In genomic region chr17:1056761-1057160, GRCh38 we compare ENCODE assay signal across 19 cellular contexts. TPM values are rescaled to one million over a fixed set of nuclear protein-coding genes. Genes with fewer than 3 reads are reported as not detected.
DNase-seq lines count a peak whose midpoint lies in the region; ATAC-seq and TF ChIP-seq lines count a peak whose summit lies in the region.
"Had no signal": no experiment of that assay in that cellular context is flagged by ENCODE, and none has a peak within 500 bp of the region (broad histone marks: within the 10 kb centered on the region; RNA-seq: fewer than 3 reads in every experiment).

No MANE protein-coding gene starts in this region.

- peaks cover 0 to 1% (median 0%) of the 10 kb centered on the region in 3 donors for H3K27me3 Mint-ChIP-seq in CD14-positive monocyte (ENCODE audit: low read depth in 3 of 3)
- H3K27me3 Mint-ChIP-seq in activated naive CD8-positive, alpha-beta T cell treated with anti-CD3 and anti-CD28 coated beads, Interleukin-2, amount 10 ng/mL, durations not matched to agents 7 days and 5 days = no peaks in the 10 kb centered on the region
- H3K27me3 Mint-ChIP-seq in activated T-cell treated with anti-CD3 and anti-CD28 coated beads, Interleukin-2, amount 50 U/mL, for 4 hours (ENCODE audit: low read depth) = no peaks in the 10 kb centered on the region
- H3K27me3 Mint-ChIP-seq: activated naive CD4-positive, alpha-beta T cell treated with anti-CD3 and anti-CD28 coated beads, Interleukin-2, amount 10 ng/mL, durations not matched to agents 7 days and 5 days; naive thymus-derived CD4-positive, alpha-beta T cell had no signal

- H3K14ac ChIP-seq in mesenchymal stem cell (ENCODE audit: low read length in 2 of 2) = no peak overlapping the region

- WGBS in mesenchymal stem cell = 87% methylated on average over 10 of the region's 10 CpGs

- intact Hi-C loops in CD14-positive monocyte (cut with micrococcal nuclease) = loop anchor here in 1 of 2 donors (10.0 kb wide), 1 partner anchor 52 kb away; no protein-coding TSS in a partner anchor

- no peak overlapping the region for H3K23ac ChIP-seq in mesenchymal stem cell (ENCODE audit: low read length in 2 of 2)

- peaks cover 58 to 85% of the 10 kb centered on the region in 2 donors for H3K36me3 Mint-ChIP-seq in CD14-positive monocyte
- H3K36me3 Mint-ChIP-seq in activated naive CD8-positive, alpha-beta T cell treated with anti-CD3 and anti-CD28 coated beads, Interleukin-2, amount 10 ng/mL, durations not matched to agents 7 days and 5 days = peaks cover 20% of the 10 kb centered on the region
- peaks cover 22% of the 10 kb centered on the region for H3K36me3 Mint-ChIP-seq in activated T-cell treated with anti-CD3 and anti-CD28 coated beads, Interleukin-2, amount 50 U/mL, for 4 hours (ENCODE audit: insufficient read depth)

- no peak overlapping the region for H3K4me3 ChIP-seq in mesenchymal stem cell (ENCODE audit: insufficient read depth in 1 of 2, low read depth in 1 of 2, low read length in 2 of 2)
- H3K4me3 ChIP-seq in effector memory CD4-positive, alpha-beta T cell (ENCODE audit: insufficient read depth, low read depth, low read length, poor library complexity, severe bottlenecking) = no peak overlapping the region
- H3K4me3 ChIP-seq: body of pancreas, dorsolateral prefrontal cortex, K562, lung, smooth muscle cell had no signal

- peaks cover 67 to 79% of the 10 kb centered on the region in 2 experiments for H3K36me3 ChIP-seq in mesenchymal stem cell (ENCODE audit: control insufficient read depth in 1 of 2, insufficient read depth in 2 of 2, low read depth in 1 of 2, low read length in 2 of 2)
- H3K36me3 ChIP-seq in effector memory CD4-positive, alpha-beta T cell (ENCODE audit: control insufficient read depth, insufficient read depth, low read length) = peaks cover 57% of the 10 kb centered on the region

- H3K27me3 ChIP-seq in mesenchymal stem cell (ENCODE audit: control insufficient read depth in 1 of 2, insufficient read depth in 1 of 2, low read length in 2 of 2) = no peaks in the 10 kb centered on the region
- H3K27me3 ChIP-seq in effector memory CD4-positive, alpha-beta T cell (replicated peaks; ENCODE audit: control insufficient read depth, insufficient read depth, low read length, poor library complexity, severe bottlenecking) = no peaks in the 10 kb centered on the region
- H3K27me3 ChIP-seq: body of pancreas had no signal

- H3K18ac ChIP-seq in mesenchymal stem cell (ENCODE audit: low read depth in 1 of 2, low read length in 2 of 2) = no peak overlapping the region

- no peak overlapping the region for H2BK15ac ChIP-seq in mesenchymal stem cell (ENCODE audit: low read depth, poor library complexity, severe bottlenecking)

- no peak overlapping the region for H2BK12ac ChIP-seq in mesenchymal stem cell (ENCODE audit: low read length in 2 of 2)

- no peaks in the 10 kb centered on the region for H3K9me3 Mint-ChIP-seq in CD14-positive monocyte
- no peaks in the 10 kb centered on the region for H3K9me3 Mint-ChIP-seq in activated naive CD8-positive, alpha-beta T cell treated with anti-CD3 and anti-CD28 coated beads, Interleukin-2, amount 10 ng/mL, durations not matched to agents 7 days and 5 days
- no peaks in the 10 kb centered on the region for H3K9me3 Mint-ChIP-seq in activated T-cell treated with anti-CD3 and anti-CD28 coated beads, Interleukin-2, amount 50 U/mL, for 4 hours
- H3K9me3 Mint-ChIP-seq: activated naive CD4-positive, alpha-beta T cell treated with anti-CD3 and anti-CD28 coated beads, Interleukin-2, amount 10 ng/mL, durations not matched to agents 7 days and 5 days; HFFc6 had no signal

- H3K4me1 Mint-ChIP-seq in CD14-positive monocyte = peaks cover 6% of the 10 kb centered on the region
- no peaks in the 10 kb centered on the region for H3K4me1 Mint-ChIP-seq in activated naive CD8-positive, alpha-beta T cell treated with anti-CD3 and anti-CD28 coated beads, Interleukin-2, amount 10 ng/mL, durations not matched to agents 7 days and 5 days
- no peaks in the 10 kb centered on the region for H3K4me1 Mint-ChIP-seq in activated T-cell treated with anti-CD3 and anti-CD28 coated beads, Interleukin-2, amount 50 U/mL, for 4 hours (ENCODE audit: low read depth)
- H3K4me1 Mint-ChIP-seq: activated naive CD4-positive, alpha-beta T cell treated with anti-CD3 and anti-CD28 coated beads, Interleukin-2, amount 10 ng/mL, durations not matched to agents 7 days and 5 days had no signal

- no peak overlapping the region for H4K8ac ChIP-seq in mesenchymal stem cell (ENCODE audit: low read length)

- peak overlapping the region; percentile 33 for H3K9ac ChIP-seq in mesenchymal stem cell (ENCODE audit: low read length)

- peaks cover 7% of the 10 kb centered on the region for H3K4me1 ChIP-seq in mesenchymal stem cell (ENCODE audit: control insufficient read depth, insufficient read depth, low read depth, low read length)
- H3K4me1 ChIP-seq in effector memory CD4-positive, alpha-beta T cell (ENCODE audit: control insufficient read depth, insufficient read depth, low read length, poor library complexity, severe bottlenecking) = no peaks in the 10 kb centered on the region

- no peak for TF ChIP-seq CTCF in CD14-positive monocyte (IDR thresholded peaks at IDR 0.05)

- no peak overlapping the region for H3K4me2 ChIP-seq in mesenchymal stem cell (ENCODE audit: low read length, poor library complexity, severe bottlenecking)
- H3K4me2 ChIP-seq: smooth muscle cell had no signal

- no peak for ATAC-seq in activated naive CD8-positive, alpha-beta T cell treated with anti-CD3 and anti-CD28 coated beads, Interleukin-2, amount 10 ng/mL, durations not matched to agents 7 days and 5 days (ENCODE audit: low read depth)
- no peak for ATAC-seq in activated T-cell treated with anti-CD3 and anti-CD28 coated beads, Interleukin-2, amount 50 U/mL, for 4 hours

- no peak overlapping the region for H2AFZ ChIP-seq in mesenchymal stem cell (ENCODE audit: low read depth, low read length)

- H4K91ac ChIP-seq in mesenchymal stem cell (ENCODE audit: low read length) = no peak overlapping the region

- no peak overlapping the region for H2BK120ac ChIP-seq in mesenchymal stem cell (ENCODE audit: low read depth, low read length)

- peaks cover 20% of the 10 kb centered on the region for H3K79me1 ChIP-seq in mesenchymal stem cell (replicated peaks; ENCODE audit: low read length, poor library complexity, severe bottlenecking)

- H3K27ac ChIP-seq in mesenchymal stem cell (ENCODE audit: low read length, poor library complexity, severe bottlenecking) = no peak overlapping the region
- H3K27ac ChIP-seq in effector memory CD4-positive, alpha-beta T cell (ENCODE audit: insufficient read depth, low read length, poor library complexity, severe bottlenecking) = no peak overlapping the region
- H3K27ac ChIP-seq: body of pancreas had no signal

- no peak overlapping the region for H2AK5ac ChIP-seq in mesenchymal stem cell (ENCODE audit: low read length, severe bottlenecking)

- H3K9me3 ChIP-seq in mesenchymal stem cell (ENCODE audit: control insufficient read depth, low read length) = no peaks in the 10 kb centered on the region
- H3K9me3 ChIP-seq in effector memory CD4-positive, alpha-beta T cell (ENCODE audit: control insufficient read depth, low read length) = no peaks in the 10 kb centered on the region
- H3K9me3 ChIP-seq: body of pancreas had no signal

- H2BK5ac ChIP-seq in mesenchymal stem cell (ENCODE audit: low read depth, low read length, poor library complexity, severe bottlenecking) = no peak overlapping the region

- peak overlapping the region in 4 of 7 donors; percentile 45 to 74 (median 60) for H3K27ac Mint-ChIP-seq in CD14-positive monocyte
- peak overlapping the region; percentile 14 for H3K27ac Mint-ChIP-seq in activated naive CD8-positive, alpha-beta T cell treated with anti-CD3 and anti-CD28 coated beads, Interleukin-2, amount 10 ng/mL, durations not matched to agents 7 days and 5 days
- H3K27ac Mint-ChIP-seq: HFFc6 had no signal

- POLR2A ChIA-PET in activated naive CD8-positive, alpha-beta T cell treated with anti-CD3 and anti-CD28 coated beads, Interleukin-2, amount 10 ng/mL, durations not matched to agents 7 days and 5 days (lab: Charles Lee) = interaction anchor here (0.7 to 1.0 kb wide), 2 partner anchors 31 to 60 kb away, joined by 3 to 4 read pairs; partner anchors contain the start of gene TIMM22

- DNase-seq in CD14-positive monocyte (ENCODE audit: low spot score) (no peak), ELF-1 (ENCODE audit: low read depth, low spot score) (peak; percentile 65), mesenchymal stem cell (no peak), NCI-H524 (lab: John Stamatoyannopoulos, UW) (no peak), SK-N-DZ (ENCODE audit: low spot score) (no peak)
- DNase-seq in activated naive CD8-positive, alpha-beta T cell treated with anti-CD3 and anti-CD28 coated beads, Interleukin-2, amount 10 ng/mL, durations not matched to agents 7 days and 5 days = no peak
- no peak for DNase-seq in activated T-cell treated with anti-CD3 and anti-CD28 coated beads, Interleukin-2, amount 50 U/mL, for 4 hours
- DNase-seq in effector memory CD4-positive, alpha-beta T cell = no peak
- DNase-seq: AML-193, NCI-H1048, NCI-H2227 treated with DMSO at 0.1 percent for 48 hours had no signal

- H3K4me3 Mint-ChIP-seq in CD14-positive monocyte = no peak overlapping the region
- H3K4me3 Mint-ChIP-seq in activated naive CD8-positive, alpha-beta T cell treated with anti-CD3 and anti-CD28 coated beads, Interleukin-2, amount 10 ng/mL, durations not matched to agents 7 days and 5 days = no peak overlapping the region
- H3K4me3 Mint-ChIP-seq in activated T-cell treated with anti-CD3 and anti-CD28 coated beads, Interleukin-2, amount 50 U/mL, for 4 hours = no peak overlapping the region
- H3K4me3 Mint-ChIP-seq: activated naive CD4-positive, alpha-beta T cell treated with anti-CD3 and anti-CD28 coated beads, Interleukin-2, amount 10 ng/mL, durations not matched to agents 7 days and 5 days; HFFc6; naive thymus-derived CD4-positive, alpha-beta T cell had no signal

- no peak overlapping the region for H3K4ac ChIP-seq in mesenchymal stem cell (ENCODE audit: low read depth in 1 of 2, low read length in 2 of 2)

RNA-seq across cellular contexts. Expression of gene TIMM22, which starts 59.8 kb away (rescaled TPM):
- polyA plus RNA-seq in CD14-positive monocyte = 10 to 100 TPM; 13.1 to 13.6 TPM
- 10 to 100 TPM; 10.3 to 10.7 TPM for total RNA-seq in activated naive CD8-positive, alpha-beta T cell treated with anti-CD3 and anti-CD28 coated beads, Interleukin-2, amount 10 ng/mL, durations not matched to agents 7 days and 5 days
- polyA plus RNA-seq in mesenchymal stem cell (2013, experiment 1 of 2) = 14.9 TPM
- polyA plus RNA-seq in mesenchymal stem cell (2013, experiment 2 of 2) = 15.8 TPM
- total RNA-seq in activated T-cell treated with anti-CD3 and anti-CD28 coated beads, Interleukin-2, amount 50 U/mL, for 4 hours = 10 to 100 TPM; 21.6 to 22.5 (median 22.1) TPM
- polyA plus RNA-seq in SK-N-DZ (2014; cell fraction: cytosol; rRNA removed) = 22.8 and 23.7 TPM in 2 replicates
- 11.7 and 12.1 TPM in 2 replicates for polyA plus RNA-seq in SK-N-DZ (2014; cell fraction: nucleus; rRNA removed)
